ENCODE assay signal across 19 cellular contexts in genomic region chr6:169205176-169206160, GRCh38. TPM values are rescaled to one million over a fixed set of nuclear protein-coding genes. Genes with fewer than 3 reads are reported as not detected.
A peak's percentile ranks its signal among the peaks of the same experiment; 100 is the strongest.
DNase-seq lines count a peak whose midpoint lies in the region; ATAC-seq and TF ChIP-seq lines count a peak whose summit lies in the region.
"Had no signal": no experiment of that assay in that cellular context is flagged by ENCODE, and none has a peak within 500 bp of the region (broad histone marks: within the 10 kb centered on the region; RNA-seq: fewer than 3 reads in every experiment).

No MANE protein-coding gene starts in this region.

- H3K36me3 Mint-ChIP-seq in CD4-positive, alpha-beta T cell (ENCODE audit: low read depth), result peaks cover 11% of the 10 kb centered on the region
- H3K36me3 Mint-ChIP-seq in naive thymus-derived CD8-positive, alpha-beta T cell, result peaks cover 0 to 36% (median 22%) of the 10 kb centered on the region in 3 donors

- H3K4me3 ChIP-seq in left ventricle myocardium inferior (no peak overlapping the region), cardiac fibroblast (replicated peaks in 1 of 2; ENCODE audit: low read depth in 2 of 2, low read length in 2 of 2) (no peak overlapping the region), left lung (no peak overlapping the region), transverse colon (no peak overlapping the region)
- H3K4me3 ChIP-seq: GM12878, PC-9, prostate gland had no signal

- H3K27me3 ChIP-seq in left ventricle myocardium inferior (ENCODE audit: low read depth) (peaks cover 7% of the 10 kb centered on the region), left lung (no peaks in the 10 kb centered on the region), transverse colon (no peaks in the 10 kb centered on the region)
- no peaks in the 10 kb centered on the region for H3K27me3 ChIP-seq in CD4-positive, alpha-beta T cell (ENCODE audit: control insufficient read depth, insufficient read depth, low read length)

- POLR2A ChIA-PET in CD4-positive, alpha-beta T cell (lab: Charles Lee), result no interaction called here
- POLR2A ChIA-PET in naive thymus-derived CD8-positive, alpha-beta T cell (lab: Charles Lee), result no interaction called here

- DNase-seq in Right ventricle myocardium inferior (ENCODE audit: missing footprints) (no peak), left ventricle myocardium inferior (no peak), cardiac fibroblast (ENCODE audit: low read depth in 2 of 2) (peak; percentile 43 to 76), left lung (no peak), NCI-H187 (lab: John Stamatoyannopoulos, UW) (no peak), transverse colon (no peak)
- no peak for DNase-seq in CD4-positive, alpha-beta T cell
- no peak for DNase-seq in naive thymus-derived CD8-positive, alpha-beta T cell
- DNase-seq: activated CD4-positive, alpha-beta memory T cell treated with anti-CD3 and anti-CD28 coated beads, Interleukin-2, amount 10 ng/mL, durations not matched to agents 7 days and 5 days; activated naive CD8-positive, alpha-beta T cell treated with anti-CD3 and anti-CD28 coated beads, Interleukin-2, amount 50 U/mL, for 24 hours; CD8-positive, alpha-beta T cell; H9; naive B cell; NCI-H748 treated with DMSO at 0.1 percent for 48 hours; PC-9 had no signal

- WGBS in transverse colon (ENCODE audit: low coverage in 1 of 2), 2 donors, result 81% methylated on average over 6 of the region's 6 CpGs; no CpG with 5 or more reads in 1 of the 2 donors

- peak; percentile 64 for ATAC-seq in Right ventricle myocardium inferior
- peak; percentile 37 for ATAC-seq in left lung
- ATAC-seq in CD4-positive, alpha-beta T cell (ENCODE audit: poor library complexity), result no peak
- ATAC-seq in naive thymus-derived CD8-positive, alpha-beta T cell, result no peak
- ATAC-seq: activated naive CD8-positive, alpha-beta T cell treated with anti-CD3 and anti-CD28 coated beads, Interleukin-2, amount 50 U/mL, for 24 hours; CD8-positive, alpha-beta T cell; GM12878 had no signal

- no peak overlapping the region for H3K4me3 Mint-ChIP-seq in CD4-positive, alpha-beta T cell
- no peak overlapping the region for H3K4me3 Mint-ChIP-seq in naive thymus-derived CD8-positive, alpha-beta T cell
- H3K4me3 Mint-ChIP-seq: activated CD4-positive, alpha-beta memory T cell treated with anti-CD3 and anti-CD28 coated beads, Interleukin-2, amount 10 ng/mL, durations not matched to agents 7 days and 5 days; activated naive CD8-positive, alpha-beta T cell treated with anti-CD3 and anti-CD28 coated beads, Interleukin-2, amount 50 U/mL, for 24 hours; activated T-helper 1 cell treated with anti-CD3 and anti-CD28 coated beads, Interleukin-12 subunit alpha, Interleukin-12 subunit beta, Interleukin-2, Interleukin-4 antibody, amounts not matched to agents 30 ng/mL and 10 ng/mL and 1 ng/mL, durations not matched to agents 14 hours and 24 hours and 36 hours; CD8-positive, alpha-beta T cell; H9; naive B cell had no signal

- no peak overlapping the region for H3K27ac ChIP-seq in left ventricle myocardium inferior (replicated peaks)
- no peak overlapping the region for H3K27ac ChIP-seq in left lung
- H3K27ac ChIP-seq in CD4-positive, alpha-beta T cell (ENCODE audit: low read depth, low read length), result no peak overlapping the region
- H3K27ac ChIP-seq in transverse colon, result peak overlapping the region in 1 of 4 donors; percentile 27
- H3K27ac ChIP-seq: 22Rv1, PC-9, prostate gland had no signal

- H3K9me3 Mint-ChIP-seq in CD4-positive, alpha-beta T cell, result peaks cover 11% of the 10 kb centered on the region
- H3K9me3 Mint-ChIP-seq in naive thymus-derived CD8-positive, alpha-beta T cell, result peaks cover 8 to 42% (median 24%) of the 10 kb centered on the region in 9 donors

- H3K4me1 ChIP-seq in left ventricle myocardium inferior (no peaks in the 10 kb centered on the region), left lung (no peaks in the 10 kb centered on the region), transverse colon (peaks cover 0 to 3% (median 0%) of the 10 kb centered on the region in 4 donors)
- H3K4me1 ChIP-seq: prostate gland had no signal

- CTCF ChIA-PET in CD4-positive, alpha-beta T cell (lab: Charles Lee), result no interaction called here

- peaks cover 1% of the 10 kb centered on the region for H3K4me1 Mint-ChIP-seq in CD4-positive, alpha-beta T cell (ENCODE audit: low read depth)
- peaks cover 0 to 8% (median 0%) of the 10 kb centered on the region in 4 donors for H3K4me1 Mint-ChIP-seq in naive thymus-derived CD8-positive, alpha-beta T cell
- H3K4me1 Mint-ChIP-seq: activated naive CD8-positive, alpha-beta T cell treated with anti-CD3 and anti-CD28 coated beads, Interleukin-2, amount 50 U/mL, for 24 hours; H9 had no signal

- TF ChIP-seq CTCF in left ventricle myocardium inferior (IDR thresholded peaks at IDR 0.05; ENCODE audit: borderline replicate concordance), result no peak
- no peak for TF ChIP-seq CTCF in cardiac fibroblast (IDR thresholded peaks at IDR 0.05; ENCODE audit: low read depth, low read length)
- no peak for TF ChIP-seq CTCF in left lung (IDR thresholded peaks at IDR 0.05)
- no peak for TF ChIP-seq CTCF in CD4-positive, alpha-beta T cell (IDR thresholded peaks at IDR 0.05)
- TF ChIP-seq CTCF in transverse colon (IDR thresholded peaks at IDR 0.05), result no peak

- H3K9me3 ChIP-seq in left ventricle myocardium inferior (replicated peaks), result peaks cover 21% of the 10 kb centered on the region
- peaks cover 4 to 19% of the 10 kb centered on the region in 2 donors for H3K9me3 ChIP-seq in left lung
- peaks cover 16% of the 10 kb centered on the region for H3K9me3 ChIP-seq in CD4-positive, alpha-beta T cell (ENCODE audit: control insufficient read depth, low read length)
- H3K9me3 ChIP-seq in transverse colon, result peaks cover 10 to 13% of the 10 kb centered on the region in 2 donors
- H3K9me3 ChIP-seq: prostate gland had no signal

- TF ChIP-seq EP300 in transverse colon (IDR thresholded peaks at IDR 0.05; ENCODE audit: low read depth), result no peak

- in situ Hi-C loops in transverse colon (cut with MboI; ENCODE audit: low pct_ligation_motif_present in 1 of 4, low pct_unique_long_range_greater_than_20kb in 1 of 4, low sequenced_read_pairs in 3 of 4), result no loop called here

- H3K36me3 ChIP-seq in left ventricle myocardium inferior, result no peaks in the 10 kb centered on the region
- H3K36me3 ChIP-seq in left lung, result no peaks in the 10 kb centered on the region
- no peaks in the 10 kb centered on the region for H3K36me3 ChIP-seq in transverse colon
- H3K36me3 ChIP-seq: prostate gland had no signal

- no peak overlapping the region for H3K27ac Mint-ChIP-seq in CD4-positive, alpha-beta T cell
- H3K27ac Mint-ChIP-seq in naive thymus-derived CD8-positive, alpha-beta T cell, result no peak overlapping the region
- H3K27ac Mint-ChIP-seq: activated CD4-positive, alpha-beta memory T cell treated with anti-CD3 and anti-CD28 coated beads, Interleukin-2, amount 10 ng/mL, durations not matched to agents 7 days and 5 days; activated naive CD8-positive, alpha-beta T cell treated with anti-CD3 and anti-CD28 coated beads, Interleukin-2, amount 50 U/mL, for 24 hours; activated T-helper 1 cell treated with anti-CD3 and anti-CD28 coated beads, Interleukin-12 subunit alpha, Interleukin-12 subunit beta, Interleukin-2, Interleukin-4 antibody, amounts not matched to agents 30 ng/mL and 10 ng/mL and 1 ng/mL, durations not matched to agents 14 hours and 24 hours and 36 hours; CD8-positive, alpha-beta T cell; naive B cell had no signal

- no peaks in the 10 kb centered on the region for H3K27me3 Mint-ChIP-seq in CD4-positive, alpha-beta T cell
- H3K27me3 Mint-ChIP-seq in naive thymus-derived CD8-positive, alpha-beta T cell, result no peaks in the 10 kb centered on the region
- H3K27me3 Mint-ChIP-seq: activated naive CD8-positive, alpha-beta T cell treated with anti-CD3 and anti-CD28 coated beads, Interleukin-2, amount 50 U/mL, for 24 hours; naive B cell had no signal

- TF ChIP-seq POLR2A in transverse colon (IDR thresholded peaks at IDR 0.05), result no peak

- intact Hi-C loops in Right ventricle myocardium inferior (cut with DNase I) (no loop called here), left ventricle myocardium inferior (cut with micrococcal nuclease) (no loop called here), left lung (cut with DNase I) (no loop called here), transverse colon (cut with DNase I; ENCODE audit: low total_unique reads) (no loop called here)
- intact Hi-C loops in CD4-positive, alpha-beta T cell (cut with DNase I, micrococcal nuclease), result no loop called here

RNA-seq across cellular contexts. Expression of gene THBS2, which starts 48.2 kb away (rescaled TPM):
- total RNA-seq in Right ventricle myocardium inferior (10.6 TPM), left ventricle myocardium inferior (6.9 TPM), left lung (100 to 1,000 TPM in 1 of 2 donors, 10 to 100 TPM in 1; 34.7 to 126 TPM), transverse colon (10 to 100 TPM; 11.5 to 25.5 (median 18.1) TPM)
- not detected for total RNA-seq in CD4-positive, alpha-beta T cell
- not detected for total RNA-seq in naive thymus-derived CD8-positive, alpha-beta T cell
- under 1 TPM; 0.02 to 0.06 (median 0.05) TPM for polyA plus RNA-seq in naive thymus-derived CD8-positive, alpha-beta T cell
- total RNA-seq: activated CD4-positive, alpha-beta memory T cell treated with anti-CD3 and anti-CD28 coated beads, Interleukin-2, amount 10 ng/mL, durations not matched to agents 7 days and 5 days; activated T-helper 1 cell treated with anti-CD3 and anti-CD28 coated beads, Interleukin-12 subunit alpha, Interleukin-12 subunit beta, Interleukin-2, Interleukin-4 antibody, amounts not matched to agents 30 ng/mL and 10 ng/mL and 1 ng/mL, durations not matched to agents 14 hours and 24 hours and 36 hours; CD8-positive, alpha-beta T cell; PC-9 had no signal

Comparison
In these comparisons a context has a peak if more than half of its experiments do, and no peak if none do; other contexts are left out.
1. ATAC-seq: peak in Right ventricle myocardium inferior (single experiment) and left lung (single experiment); none in CD4-positive, alpha-beta T cell (single experiment) and naive thymus-derived CD8-positive, alpha-beta T cell (0 of 2).
2. DNase-seq: peak in cardiac fibroblast (2 of 2); none in Right ventricle myocardium inferior (single experiment), left ventricle myocardium inferior (single experiment), left lung (0 of 2), CD4-positive, alpha-beta T cell (0 of 10), NCI-H187 (0 of 2), naive thymus-derived CD8-positive, alpha-beta T cell (0 of 10) and transverse colon (single experiment).